8 cellular contexts compared by ENCODE assay signal in genomic region chr9:75087824-75088645, GRCh38. TPM values are rescaled to one million over a fixed set of nuclear protein-coding genes. Genes with fewer than 3 reads are reported as not detected.
DNase-seq lines count a peak whose midpoint lies in the region; ATAC-seq and TF ChIP-seq lines count a peak whose summit lies in the region.

NMRK1 (minus strand) TSS chr9:75088155; CDS start chr9:75083115, 5,040 bp downstream.
OSTF1 (plus strand) TSS chr9:75088514; CDS start chr9:75088693, 179 bp downstream.

- peak within 1 kb of the TSS; percentile 86 for H3K27ac ChIP-seq in RWPE2 (ENCODE audit: poor library complexity, severe bottlenecking)

- H3K27ac Mint-ChIP-seq in activated T-helper 2 cell treated with anti-CD3 and anti-CD28 coated beads, Interferon-gamma antibody, Interleukin-2, Interleukin-4, amounts not matched to agents 10 μg/mL and 5 μg/mL and 100 μg/mL, durations not matched to agents 14 hours and 24 hours and 36 hours: peak within 1 kb of the TSS; percentile 94
- peak within 1 kb of the TSS; percentile 92 to 100 for H3K27ac Mint-ChIP-seq in natural killer cell

- H3K4me1 Mint-ChIP-seq in activated T-helper 2 cell treated with anti-CD3 and anti-CD28 coated beads, Interferon-gamma antibody, Interleukin-2, Interleukin-4, amounts not matched to agents 10 μg/mL and 5 μg/mL and 100 μg/mL, durations not matched to agents 14 hours and 24 hours and 36 hours (ENCODE audit: low read depth): peaks cover 60% of the 10 kb centered on the region
- H3K4me1 Mint-ChIP-seq in natural killer cell: peaks cover 71 to 83% of the 10 kb centered on the region in 2 donors

- H3K9me3 ChIP-seq in Loucy (ENCODE audit: insufficient read depth, low read depth, low read length) (no peaks in the 10 kb centered on the region), RWPE2 (ENCODE audit: severe bottlenecking) (no peaks in the 10 kb centered on the region)

- H3K4me3 ChIP-seq in H7 (ENCODE audit: insufficient read depth, low read depth, low read length) (peak within 1 kb of the TSS; percentile 91), Loucy (ENCODE audit: low read length, poor library complexity, severe bottlenecking) (peak within 1 kb of the TSS; percentile 89), RWPE2 (ENCODE audit: severe bottlenecking) (peak within 1 kb of the TSS; percentile 62), fibroblast of mammary gland (ENCODE audit: control insufficient read depth, low read depth, low read length) (peak within 1 kb of the TSS; percentile 90)

- intact Hi-C loops in activated T-helper 2 cell treated with anti-CD3 and anti-CD28 coated beads, Interferon-gamma antibody, Interleukin-2, Interleukin-4, amounts not matched to agents 10 μg/mL and 5 μg/mL and 100 μg/mL, durations not matched to agents 14 hours and 24 hours and 36 hours (cut with micrococcal nuclease): loop anchor here (1.0 to 2.0 kb wide), 4 partner anchors 60 to 136 kb away; partner anchors contain the start of genes C9orf40 and CARNMT1
- intact Hi-C loops in natural killer cell (cut with micrococcal nuclease): loop anchor here (1.0 to 10.0 kb wide), 6 partner anchors 35 to 1935 kb away; partner anchors contain the start of genes C9orf40, CARNMT1 and RFK

- ATAC-seq in RWPE2 (ENCODE audit: low read depth) (peak; percentile 85), natural killer cell (peak; percentile 75 to 95 (median 87))

- H4K20me1 ChIP-seq in Loucy (ENCODE audit: insufficient read depth, low read length, poor library complexity, severe bottlenecking): peaks cover 10% of the 10 kb centered on the region

- no peaks in the 10 kb centered on the region for H3K27me3 Mint-ChIP-seq in activated T-helper 2 cell treated with anti-CD3 and anti-CD28 coated beads, Interferon-gamma antibody, Interleukin-2, Interleukin-4, amounts not matched to agents 10 μg/mL and 5 μg/mL and 100 μg/mL, durations not matched to agents 14 hours and 24 hours and 36 hours (ENCODE audit: low read depth)
- no peaks in the 10 kb centered on the region for H3K27me3 Mint-ChIP-seq in natural killer cell (ENCODE audit: low read depth in 2 of 2)

- H3K4me3 Mint-ChIP-seq in activated T-helper 2 cell treated with anti-CD3 and anti-CD28 coated beads, Interferon-gamma antibody, Interleukin-2, Interleukin-4, amounts not matched to agents 10 μg/mL and 5 μg/mL and 100 μg/mL, durations not matched to agents 14 hours and 24 hours and 36 hours (ENCODE audit: low read depth): peak within 1 kb of the TSS; percentile 97
- peak within 1 kb of the TSS; percentile 100 for H3K4me3 Mint-ChIP-seq in natural killer cell

- H3K4me1 ChIP-seq in Loucy (ENCODE audit: insufficient read depth, low read length, poor library complexity, severe bottlenecking) (peaks cover 42% of the 10 kb centered on the region), RWPE2 (ENCODE audit: insufficient read depth, poor library complexity, severe bottlenecking) (peaks cover 28% of the 10 kb centered on the region)

- no peaks in the 10 kb centered on the region for H3K9me2 ChIP-seq in Loucy (replicated peaks; ENCODE audit: low read depth, low read length)

- peak within 1 kb of the TSS; percentile 89 for H2AFZ ChIP-seq in Loucy (ENCODE audit: low read length)

- DNase-seq in ELF-1 (ENCODE audit: low read depth, low spot score): peak; percentile 95
- peak; percentile 96 for DNase-seq in H7
- peak; percentile 96 for DNase-seq in RWPE2 (ENCODE audit: low spot score)
- peak; percentile 93 for DNase-seq in activated T-helper 2 cell treated with anti-CD3 and anti-CD28 coated beads, Interferon-gamma antibody, Interleukin-2, Interleukin-4, amounts not matched to agents 10 μg/mL and 5 μg/mL and 100 μg/mL, durations not matched to agents 14 hours and 24 hours and 36 hours (ENCODE audit: low spot score)
- peak; percentile 93 for DNase-seq in fibroblast of mammary gland (ENCODE audit: low read depth)
- peak; percentile 95 for DNase-seq in natural killer cell
- DNase-seq in stimulated activated naive CD4-positive, alpha-beta T cell (lab: John Stamatoyannopoulos, UW): peak; percentile 84 to 95 (median 90)

- H3K79me2 ChIP-seq in Loucy (ENCODE audit: insufficient read depth, low read length): peaks cover 31% of the 10 kb centered on the region

- H3F3A ChIP-seq in Loucy (ENCODE audit: low read depth): no peaks in the 10 kb centered on the region

- peaks cover 28% of the 10 kb centered on the region for H3K36me3 Mint-ChIP-seq in activated T-helper 2 cell treated with anti-CD3 and anti-CD28 coated beads, Interferon-gamma antibody, Interleukin-2, Interleukin-4, amounts not matched to agents 10 μg/mL and 5 μg/mL and 100 μg/mL, durations not matched to agents 14 hours and 24 hours and 36 hours (ENCODE audit: low read depth)
- no peaks in the 10 kb centered on the region for H3K36me3 Mint-ChIP-seq in natural killer cell

- H3K9ac ChIP-seq in Loucy (ENCODE audit: low read depth, low read length, poor library complexity, severe bottlenecking): peak within 1 kb of the TSS; percentile 78

- H3K27me3 ChIP-seq in H7 (ENCODE audit: control insufficient read depth, insufficient read depth, low read length) (no peaks in the 10 kb centered on the region), Loucy (ENCODE audit: insufficient read depth, low read length, poor library complexity, severe bottlenecking) (no peaks in the 10 kb centered on the region), RWPE2 (ENCODE audit: insufficient read depth, poor library complexity, severe bottlenecking) (no peaks in the 10 kb centered on the region)

- H3K9me3 Mint-ChIP-seq in activated T-helper 2 cell treated with anti-CD3 and anti-CD28 coated beads, Interferon-gamma antibody, Interleukin-2, Interleukin-4, amounts not matched to agents 10 μg/mL and 5 μg/mL and 100 μg/mL, durations not matched to agents 14 hours and 24 hours and 36 hours: no peaks in the 10 kb centered on the region
- no peaks in the 10 kb centered on the region for H3K9me3 Mint-ChIP-seq in natural killer cell

- TF ChIP-seq CTCF in Loucy (conservative IDR thresholded peaks at IDR 0.05; ENCODE audit: low read length) (no peak), RWPE2 (IDR thresholded peaks at IDR 0.05; ENCODE audit: poor library complexity, severe bottlenecking) (no peak), fibroblast of mammary gland (conservative IDR thresholded peaks at IDR 0.05; ENCODE audit: control insufficient read depth, insufficient read depth, low read depth, low read length) (no peak), natural killer cell (IDR thresholded peaks at IDR 0.05) (no peak)

- peak within 1 kb of the TSS; percentile 86 for H3K4me2 ChIP-seq in Loucy (ENCODE audit: low read depth, low read length, poor library complexity, severe bottlenecking)

- no peaks in the 10 kb centered on the region for H3K36me3 ChIP-seq in H7 (replicated peaks; ENCODE audit: control insufficient read depth, insufficient read depth, low read length)
- H3K36me3 ChIP-seq in Loucy (ENCODE audit: insufficient read depth, low read length): no peaks in the 10 kb centered on the region
- H3K36me3 ChIP-seq in RWPE2 (ENCODE audit: low read depth): no peaks in the 10 kb centered on the region

RNA-seq across cellular contexts. Expression of gene NMRK1, which starts in this region (rescaled TPM):
- 12.0 and 13.3 TPM in 2 replicates for total RNA-seq in H7 (2014; rRNA removed; shearing (Covaris generic))
- total RNA-seq in activated T-helper 2 cell treated with anti-CD3 and anti-CD28 coated beads, Interferon-gamma antibody, Interleukin-2, Interleukin-4, amounts not matched to agents 10 μg/mL and 5 μg/mL and 100 μg/mL, durations not matched to agents 14 hours and 24 hours and 36 hours: 10.9 and 12.6 TPM in 2 replicates
- total RNA-seq in natural killer cell: 10 to 100 TPM; 23.7 to 52.0 (median 44.4) TPM

RNA-seq across cellular contexts. Expression of gene OSTF1, which starts in this region (rescaled TPM):
- 17.3 and 18.5 TPM in 2 replicates for total RNA-seq in H7 (2014; rRNA removed; shearing (Covaris generic))
- total RNA-seq in activated T-helper 2 cell treated with anti-CD3 and anti-CD28 coated beads, Interferon-gamma antibody, Interleukin-2, Interleukin-4, amounts not matched to agents 10 μg/mL and 5 μg/mL and 100 μg/mL, durations not matched to agents 14 hours and 24 hours and 36 hours: 86.8 and 87.5 TPM in 2 replicates
- total RNA-seq in natural killer cell: 100 to 1,000 TPM; 140 to 187 (median 177) TPM

Comparison
In these comparisons a context has a peak if more than half of its experiments do, and no peak if none do; other contexts are left out.
1. Peak in every context shown above with its lines: DNase-seq, ATAC-seq, H3K4me3 ChIP-seq and H3K27ac ChIP-seq.